In the genomic region with DNA sequence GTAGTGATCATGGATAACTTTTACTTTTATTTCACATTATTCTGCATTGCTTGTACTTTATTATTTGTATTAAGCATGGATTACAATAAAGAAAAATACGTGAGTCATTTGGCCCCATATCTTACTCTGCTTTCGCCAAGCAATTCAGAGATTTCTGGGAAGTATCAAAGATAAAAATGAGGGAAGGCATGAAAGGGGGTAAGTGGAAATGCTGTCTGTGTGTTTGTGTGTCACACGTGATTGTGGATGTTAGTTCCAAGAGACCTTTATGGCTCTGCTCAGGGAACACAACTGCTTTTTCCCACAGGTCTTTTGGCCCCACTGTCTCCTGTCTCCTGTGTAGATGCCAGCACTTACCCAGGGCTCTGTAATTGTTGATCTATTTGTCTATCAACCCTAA, we compare ENCODE assay signal across 13 cellular contexts.
"Had no signal": no experiment of that assay in that cellular context is flagged by ENCODE, and none has a peak within 500 bp of the region (broad histone marks: within the 10 kb centered on the region; RNA-seq: fewer than 3 reads in every experiment).

No MANE protein-coding gene starts in this region.

- H3K27me3 ChIP-seq: dorsolateral prefrontal cortex, suprapubic skin, tibial nerve had no signal

- H3K9me3 Mint-ChIP-seq: central memory CD8-positive, alpha-beta T cell; nephron progenitor cell had no signal

- H3K27ac ChIP-seq: dorsolateral prefrontal cortex, psoas muscle, suprapubic skin had no signal

- ATAC-seq: psoas muscle had no signal

- H3K4me1 Mint-ChIP-seq: central memory CD8-positive, alpha-beta T cell had no signal

- H3K27ac Mint-ChIP-seq: naive B cell, nephron progenitor cell had no signal

- H3K36me3 Mint-ChIP-seq: naive B cell had no signal

- H3K9me3 ChIP-seq: psoas muscle, suprapubic skin, tibial nerve had no signal

- H3K36me3 ChIP-seq: suprapubic skin had no signal

- H3K4me3 Mint-ChIP-seq: central memory CD8-positive, alpha-beta T cell; naive B cell; nephron progenitor cell had no signal

- H3K4me3 ChIP-seq: dorsolateral prefrontal cortex, psoas muscle, smooth muscle cell, suprapubic skin, tibial nerve had no signal

- DNase-seq: cortex of kidney; dorsolateral prefrontal cortex; effector CD8-positive, alpha-beta T cell; mesendoderm; naive B cell; nephron progenitor cell; psoas muscle; stimulated activated CD4-positive, alpha-beta T cell treated with anti-CD3 and anti-CD28 coated beads, Interleukin-2, amount 100 ng/mL, for 48 hours; stimulated activated naive CD4-positive, alpha-beta T cell treated with Interleukin-2 at 50 U/mL for 16 hours had no signal
